In the genomic region with DNA sequence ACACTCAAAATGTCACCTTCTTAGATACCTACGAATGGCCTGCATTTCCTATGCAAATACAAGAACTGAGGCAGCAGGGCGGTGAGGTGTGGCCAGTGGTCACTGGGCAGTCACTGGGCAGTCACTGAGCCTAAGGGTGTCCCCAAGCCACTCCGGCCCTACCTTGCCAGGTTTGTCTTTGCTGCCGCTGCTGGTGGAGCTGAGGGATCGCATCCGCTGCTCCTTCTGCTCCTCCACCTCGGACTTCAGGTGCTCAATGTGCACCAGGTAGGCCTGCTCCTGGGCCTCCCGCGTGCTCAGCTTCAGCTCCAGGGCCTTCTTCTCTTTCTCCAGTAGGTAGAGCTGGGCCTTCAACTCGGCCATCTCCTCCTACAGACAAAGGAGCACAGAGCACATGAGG, we compare ENCODE assay signal across 23 cellular contexts.
"Had no signal": no experiment of that assay in that cellular context is flagged by ENCODE, and none has a peak within 500 bp of the region (broad histone marks: within the 10 kb centered on the region; RNA-seq: fewer than 3 reads in every experiment).

No MANE protein-coding gene starts in this region.

- H3K4me3 ChIP-seq: breast epithelium had no signal

- H3K27me3 Mint-ChIP-seq: activated CD4-positive, alpha-beta memory T cell treated with anti-CD3 and anti-CD28 coated beads for 36 hours; activated CD4-positive, alpha-beta T cell treated with anti-CD3 and anti-CD28 coated beads, Interleukin-2, amount 10 ng/mL, durations not matched to agents 7 days and 5 days; activated naive CD8-positive, alpha-beta T cell treated with anti-CD3 and anti-CD28 coated beads, Interleukin-2, amount 10 ng/mL, durations not matched to agents 7 days and 5 days had no signal

- H3K4me1 ChIP-seq: breast epithelium had no signal

- H3K9me3 Mint-ChIP-seq: activated CD4-positive, alpha-beta memory T cell treated with anti-CD3 and anti-CD28 coated beads for 36 hours; activated CD4-positive, alpha-beta T cell treated with anti-CD3 and anti-CD28 coated beads, Interleukin-2, amount 10 ng/mL, durations not matched to agents 7 days and 5 days; activated naive CD8-positive, alpha-beta T cell treated with anti-CD3 and anti-CD28 coated beads, Interleukin-2, amount 10 ng/mL, durations not matched to agents 7 days and 5 days; activated T-cell treated with anti-CD3 and anti-CD28 coated beads, Interleukin-2, amount 50 U/mL, for 72 hours; T-helper 1 cell treated with Interleukin-12 subunit alpha and Interleukin-12 subunit beta and Interleukin-4 antibody, amounts not matched to agents 30 μg/mL and 1 μg/mL, for 36 hours had no signal

- H3K27ac ChIP-seq: breast epithelium had no signal

- DNase-seq: activated CD4-positive, alpha-beta memory T cell treated with anti-CD3 and anti-CD28 coated beads for 36 hours; activated CD4-positive, alpha-beta T cell treated with anti-CD3 and anti-CD28 coated beads, Interleukin-2, amount 10 ng/mL, durations not matched to agents 7 days and 5 days; activated CD4-positive, CD25-positive, alpha-beta regulatory T cell; activated CD8-positive, alpha-beta memory T cell treated with anti-CD3 and anti-CD28 coated beads for 24 hours; activated naive CD4-positive, alpha-beta T cell treated with anti-CD3 and anti-CD28 coated beads, Interleukin-2, amount 50 U/mL, for 16 hours; activated naive CD8-positive, alpha-beta T cell treated with anti-CD3 and anti-CD28 coated beads, Interleukin-2, amount 10 ng/mL, durations not matched to agents 7 days and 5 days; activated T-cell treated with anti-CD3 and anti-CD28 coated beads for 4 hours; activated T-cell treated with anti-CD3 and anti-CD28 coated beads, Interleukin-2, amount 50 U/mL, for 72 hours; aorta; caudate nucleus; IMR-90; KG1; NCI-H1092 treated with DMSO at 0.1 percent for 48 hours; NCI-H1436; NCI-H1694 treated with DMSO at 0.1 percent for 48 hours; NCI-H2029 treated with DMSO at 0.1 percent for 48 hours; NCI-H345; NCI-H510A; NCI-H69; PC-3; SHP77 treated with DMSO at 0.1 percent for 48 hours had no signal

- ATAC-seq: activated T-cell treated with anti-CD3 and anti-CD28 coated beads, Interleukin-2, amount 50 U/mL, for 72 hours; PC-3 had no signal

- H3K27ac Mint-ChIP-seq: activated CD4-positive, alpha-beta memory T cell treated with anti-CD3 and anti-CD28 coated beads for 36 hours; activated CD4-positive, alpha-beta T cell treated with anti-CD3 and anti-CD28 coated beads, Interleukin-2, amount 10 ng/mL, durations not matched to agents 7 days and 5 days; activated naive CD8-positive, alpha-beta T cell treated with anti-CD3 and anti-CD28 coated beads, Interleukin-2, amount 10 ng/mL, durations not matched to agents 7 days and 5 days; activated T-cell treated with anti-CD3 and anti-CD28 coated beads, Interleukin-2, amount 50 U/mL, for 72 hours; T-helper 1 cell treated with Interleukin-12 subunit alpha and Interleukin-12 subunit beta and Interleukin-4 antibody, amounts not matched to agents 30 μg/mL and 1 μg/mL, for 36 hours had no signal

- H3K4me3 Mint-ChIP-seq: activated CD4-positive, alpha-beta memory T cell treated with anti-CD3 and anti-CD28 coated beads for 36 hours; activated CD4-positive, alpha-beta T cell treated with anti-CD3 and anti-CD28 coated beads, Interleukin-2, amount 10 ng/mL, durations not matched to agents 7 days and 5 days; activated naive CD8-positive, alpha-beta T cell treated with anti-CD3 and anti-CD28 coated beads, Interleukin-2, amount 10 ng/mL, durations not matched to agents 7 days and 5 days; activated T-cell treated with anti-CD3 and anti-CD28 coated beads, Interleukin-2, amount 50 U/mL, for 72 hours; T-helper 1 cell treated with Interleukin-12 subunit alpha and Interleukin-12 subunit beta and Interleukin-4 antibody, amounts not matched to agents 30 μg/mL and 1 μg/mL, for 36 hours had no signal

- H3K9me3 ChIP-seq: breast epithelium had no signal

- H3K36me3 ChIP-seq: breast epithelium had no signal

- H3K27me3 ChIP-seq: breast epithelium had no signal

- H3K36me3 Mint-ChIP-seq: activated naive CD8-positive, alpha-beta T cell treated with anti-CD3 and anti-CD28 coated beads, Interleukin-2, amount 10 ng/mL, durations not matched to agents 7 days and 5 days had no signal
